In the genomic region with DNA sequence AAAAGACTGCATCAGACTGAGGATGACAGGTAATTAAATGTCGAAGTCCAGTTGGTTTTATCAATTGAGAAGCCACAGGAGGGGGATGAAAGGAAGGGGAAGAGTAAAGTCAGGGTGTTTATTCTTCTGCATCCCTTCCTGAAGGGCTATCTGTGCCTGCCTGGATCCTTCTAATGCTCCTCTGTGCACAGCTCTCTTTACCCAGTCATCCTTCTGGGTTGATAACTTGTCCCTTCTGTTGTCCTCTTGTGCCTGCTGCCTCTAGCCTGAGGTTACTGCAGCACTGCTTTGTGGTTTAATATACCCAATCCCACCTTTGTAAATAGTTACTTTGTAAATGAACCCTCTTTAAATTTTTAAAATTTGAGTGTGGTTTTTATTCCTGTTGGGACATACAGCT, we compare ENCODE assay signal across 2 cellular contexts.
TF ChIP-seq lines count a peak whose summit lies in the region.

No MANE protein-coding gene starts in this region.

TF ChIP-seq in GM23338, 12 proteins besides CTCF, POLR2A, EP300 and RAD21 (continued from another document):
- TF ChIP-seq, protein P1, sequence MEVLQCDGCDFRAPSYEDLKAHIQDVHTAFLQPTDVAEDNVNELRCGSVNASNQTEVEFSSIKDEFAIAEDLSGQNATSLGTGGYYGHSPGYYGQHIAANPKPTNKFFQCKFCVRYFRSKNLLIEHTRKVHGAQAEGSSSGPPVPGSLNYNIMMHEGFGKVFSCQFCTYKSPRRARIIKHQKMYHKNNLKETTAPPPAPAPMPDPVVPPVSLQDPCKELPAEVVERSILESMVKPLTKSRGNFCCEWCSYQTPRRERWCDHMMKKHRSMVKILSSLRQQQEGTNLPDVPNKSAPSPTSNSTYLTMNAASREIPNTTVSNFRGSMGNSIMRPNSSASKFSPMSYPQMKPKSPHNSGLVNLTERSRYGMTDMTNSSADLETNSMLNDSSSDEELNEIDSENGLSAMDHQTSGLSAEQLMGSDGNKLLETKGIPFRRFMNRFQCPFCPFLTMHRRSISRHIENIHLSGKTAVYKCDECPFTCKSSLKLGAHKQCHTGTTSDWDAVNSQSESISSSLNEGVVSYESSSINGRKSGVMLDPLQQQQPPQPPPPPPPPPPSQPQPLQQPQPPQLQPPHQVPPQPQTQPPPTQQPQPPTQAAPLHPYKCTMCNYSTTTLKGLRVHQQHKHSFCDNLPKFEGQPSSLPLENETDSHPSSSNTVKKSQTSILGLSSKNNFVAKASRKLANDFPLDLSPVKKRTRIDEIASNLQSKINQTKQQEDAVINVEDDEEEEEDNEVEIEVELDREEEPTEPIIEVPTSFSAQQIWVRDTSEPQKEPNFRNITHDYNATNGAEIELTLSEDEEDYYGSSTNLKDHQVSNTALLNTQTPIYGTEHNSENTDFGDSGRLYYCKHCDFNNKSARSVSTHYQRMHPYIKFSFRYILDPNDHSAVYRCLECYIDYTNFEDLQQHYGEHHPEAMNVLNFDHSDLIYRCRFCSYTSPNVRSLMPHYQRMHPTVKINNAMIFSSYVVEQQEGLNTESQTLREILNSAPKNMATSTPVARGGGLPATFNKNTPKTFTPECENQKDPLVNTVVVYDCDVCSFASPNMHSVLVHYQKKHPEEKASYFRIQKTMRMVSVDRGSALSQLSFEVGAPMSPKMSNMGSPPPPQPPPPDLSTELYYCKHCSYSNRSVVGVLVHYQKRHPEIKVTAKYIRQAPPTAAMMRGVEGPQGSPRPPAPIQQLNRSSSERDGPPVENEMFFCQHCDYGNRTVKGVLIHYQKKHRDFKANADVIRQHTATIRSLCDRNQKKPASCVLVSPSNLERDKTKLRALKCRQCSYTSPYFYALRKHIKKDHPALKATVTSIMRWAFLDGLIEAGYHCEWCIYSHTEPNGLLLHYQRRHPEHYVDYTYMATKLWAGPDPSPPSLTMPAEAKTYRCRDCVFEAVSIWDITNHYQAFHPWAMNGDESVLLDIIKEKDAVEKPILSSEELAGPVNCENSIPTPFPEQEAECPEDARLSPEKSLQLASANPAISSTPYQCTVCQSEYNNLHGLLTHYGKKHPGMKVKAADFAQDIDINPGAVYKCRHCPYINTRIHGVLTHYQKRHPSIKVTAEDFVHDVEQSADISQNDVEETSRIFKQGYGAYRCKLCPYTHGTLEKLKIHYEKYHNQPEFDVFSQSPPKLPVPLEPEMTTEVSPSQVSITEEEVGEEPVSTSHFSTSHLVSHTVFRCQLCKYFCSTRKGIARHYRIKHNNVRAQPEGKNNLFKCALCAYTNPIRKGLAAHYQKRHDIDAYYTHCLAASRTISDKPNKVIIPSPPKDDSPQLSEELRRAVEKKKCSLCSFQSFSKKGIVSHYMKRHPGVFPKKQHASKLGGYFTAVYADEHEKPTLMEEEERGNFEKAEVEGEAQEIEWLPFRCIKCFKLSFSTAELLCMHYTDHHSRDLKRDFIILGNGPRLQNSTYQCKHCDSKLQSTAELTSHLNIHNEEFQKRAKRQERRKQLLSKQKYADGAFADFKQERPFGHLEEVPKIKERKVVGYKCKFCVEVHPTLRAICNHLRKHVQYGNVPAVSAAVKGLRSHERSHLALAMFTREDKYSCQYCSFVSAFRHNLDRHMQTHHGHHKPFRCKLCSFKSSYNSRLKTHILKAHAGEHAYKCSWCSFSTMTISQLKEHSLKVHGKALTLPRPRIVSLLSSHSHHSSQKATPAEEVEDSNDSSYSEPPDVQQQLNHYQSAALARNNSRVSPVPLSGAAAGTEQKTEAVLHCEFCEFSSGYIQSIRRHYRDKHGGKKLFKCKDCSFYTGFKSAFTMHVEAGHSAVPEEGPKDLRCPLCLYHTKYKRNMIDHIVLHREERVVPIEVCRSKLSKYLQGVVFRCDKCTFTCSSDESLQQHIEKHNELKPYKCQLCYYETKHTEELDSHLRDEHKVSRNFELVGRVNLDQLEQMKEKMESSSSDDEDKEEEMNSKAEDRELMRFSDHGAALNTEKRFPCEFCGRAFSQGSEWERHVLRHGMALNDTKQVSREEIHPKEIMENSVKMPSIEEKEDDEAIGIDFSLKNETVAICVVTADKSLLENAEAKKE (CRISPR knock-in tag; IDR thresholded peaks at IDR 0.05) = no peak
- TF ChIP-seq STAT1 (IDR thresholded peaks at IDR 0.05; ENCODE audit: unreplicated experiment) = no peak

TF ChIP-seq in WTC11, 78 proteins besides CTCF, POLR2A, EP300 and RAD21 (continued from another document):
- TF ChIP-seq, protein P2, sequence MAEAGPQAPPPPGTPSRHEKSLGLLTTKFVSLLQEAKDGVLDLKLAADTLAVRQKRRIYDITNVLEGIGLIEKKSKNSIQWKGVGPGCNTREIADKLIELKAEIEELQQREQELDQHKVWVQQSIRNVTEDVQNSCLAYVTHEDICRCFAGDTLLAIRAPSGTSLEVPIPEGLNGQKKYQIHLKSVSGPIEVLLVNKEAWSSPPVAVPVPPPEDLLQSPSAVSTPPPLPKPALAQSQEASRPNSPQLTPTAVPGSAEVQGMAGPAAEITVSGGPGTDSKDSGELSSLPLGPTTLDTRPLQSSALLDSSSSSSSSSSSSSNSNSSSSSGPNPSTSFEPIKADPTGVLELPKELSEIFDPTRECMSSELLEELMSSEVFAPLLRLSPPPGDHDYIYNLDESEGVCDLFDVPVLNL (CRISPR knock-in tag; IDR thresholded peaks at IDR 0.05; ENCODE audit: borderline replicate concordance, low read depth) = no peak
- no peak for TF ChIP-seq ZNF121 (CRISPR knock-in tag; IDR thresholded peaks at IDR 0.05)
- TF ChIP-seq CREB1 (CRISPR knock-in tag; IDR thresholded peaks at IDR 0.05) = no peak
- TF ChIP-seq, protein P3, sequence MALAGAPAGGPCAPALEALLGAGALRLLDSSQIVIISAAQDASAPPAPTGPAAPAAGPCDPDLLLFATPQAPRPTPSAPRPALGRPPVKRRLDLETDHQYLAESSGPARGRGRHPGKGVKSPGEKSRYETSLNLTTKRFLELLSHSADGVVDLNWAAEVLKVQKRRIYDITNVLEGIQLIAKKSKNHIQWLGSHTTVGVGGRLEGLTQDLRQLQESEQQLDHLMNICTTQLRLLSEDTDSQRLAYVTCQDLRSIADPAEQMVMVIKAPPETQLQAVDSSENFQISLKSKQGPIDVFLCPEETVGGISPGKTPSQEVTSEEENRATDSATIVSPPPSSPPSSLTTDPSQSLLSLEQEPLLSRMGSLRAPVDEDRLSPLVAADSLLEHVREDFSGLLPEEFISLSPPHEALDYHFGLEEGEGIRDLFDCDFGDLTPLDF (CRISPR knock-in tag; IDR thresholded peaks at IDR 0.05) = no peak
- TF ChIP-seq, protein P4, sequence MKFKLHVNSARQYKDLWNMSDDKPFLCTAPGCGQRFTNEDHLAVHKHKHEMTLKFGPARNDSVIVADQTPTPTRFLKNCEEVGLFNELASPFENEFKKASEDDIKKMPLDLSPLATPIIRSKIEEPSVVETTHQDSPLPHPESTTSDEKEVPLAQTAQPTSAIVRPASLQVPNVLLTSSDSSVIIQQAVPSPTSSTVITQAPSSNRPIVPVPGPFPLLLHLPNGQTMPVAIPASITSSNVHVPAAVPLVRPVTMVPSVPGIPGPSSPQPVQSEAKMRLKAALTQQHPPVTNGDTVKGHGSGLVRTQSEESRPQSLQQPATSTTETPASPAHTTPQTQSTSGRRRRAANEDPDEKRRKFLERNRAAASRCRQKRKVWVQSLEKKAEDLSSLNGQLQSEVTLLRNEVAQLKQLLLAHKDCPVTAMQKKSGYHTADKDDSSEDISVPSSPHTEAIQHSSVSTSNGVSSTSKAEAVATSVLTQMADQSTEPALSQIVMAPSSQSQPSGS (CRISPR knock-in tag; IDR thresholded peaks at IDR 0.05; ENCODE audit: borderline replicate concordance, low read depth) = no peak
- TF ChIP-seq SOX15 (CRISPR knock-in tag; IDR thresholded peaks at IDR 0.05) = no peak
- TF ChIP-seq, protein P5, sequence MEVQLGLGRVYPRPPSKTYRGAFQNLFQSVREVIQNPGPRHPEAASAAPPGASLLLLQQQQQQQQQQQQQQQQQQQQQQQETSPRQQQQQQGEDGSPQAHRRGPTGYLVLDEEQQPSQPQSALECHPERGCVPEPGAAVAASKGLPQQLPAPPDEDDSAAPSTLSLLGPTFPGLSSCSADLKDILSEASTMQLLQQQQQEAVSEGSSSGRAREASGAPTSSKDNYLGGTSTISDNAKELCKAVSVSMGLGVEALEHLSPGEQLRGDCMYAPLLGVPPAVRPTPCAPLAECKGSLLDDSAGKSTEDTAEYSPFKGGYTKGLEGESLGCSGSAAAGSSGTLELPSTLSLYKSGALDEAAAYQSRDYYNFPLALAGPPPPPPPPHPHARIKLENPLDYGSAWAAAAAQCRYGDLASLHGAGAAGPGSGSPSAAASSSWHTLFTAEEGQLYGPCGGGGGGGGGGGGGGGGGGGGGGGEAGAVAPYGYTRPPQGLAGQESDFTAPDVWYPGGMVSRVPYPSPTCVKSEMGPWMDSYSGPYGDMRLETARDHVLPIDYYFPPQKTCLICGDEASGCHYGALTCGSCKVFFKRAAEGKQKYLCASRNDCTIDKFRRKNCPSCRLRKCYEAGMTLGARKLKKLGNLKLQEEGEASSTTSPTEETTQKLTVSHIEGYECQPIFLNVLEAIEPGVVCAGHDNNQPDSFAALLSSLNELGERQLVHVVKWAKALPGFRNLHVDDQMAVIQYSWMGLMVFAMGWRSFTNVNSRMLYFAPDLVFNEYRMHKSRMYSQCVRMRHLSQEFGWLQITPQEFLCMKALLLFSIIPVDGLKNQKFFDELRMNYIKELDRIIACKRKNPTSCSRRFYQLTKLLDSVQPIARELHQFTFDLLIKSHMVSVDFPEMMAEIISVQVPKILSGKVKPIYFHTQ (CRISPR knock-in tag; IDR thresholded peaks at IDR 0.05) = no peak
